Comparison of ENCODE assay signal across 1 cellular context in the genomic region with DNA sequence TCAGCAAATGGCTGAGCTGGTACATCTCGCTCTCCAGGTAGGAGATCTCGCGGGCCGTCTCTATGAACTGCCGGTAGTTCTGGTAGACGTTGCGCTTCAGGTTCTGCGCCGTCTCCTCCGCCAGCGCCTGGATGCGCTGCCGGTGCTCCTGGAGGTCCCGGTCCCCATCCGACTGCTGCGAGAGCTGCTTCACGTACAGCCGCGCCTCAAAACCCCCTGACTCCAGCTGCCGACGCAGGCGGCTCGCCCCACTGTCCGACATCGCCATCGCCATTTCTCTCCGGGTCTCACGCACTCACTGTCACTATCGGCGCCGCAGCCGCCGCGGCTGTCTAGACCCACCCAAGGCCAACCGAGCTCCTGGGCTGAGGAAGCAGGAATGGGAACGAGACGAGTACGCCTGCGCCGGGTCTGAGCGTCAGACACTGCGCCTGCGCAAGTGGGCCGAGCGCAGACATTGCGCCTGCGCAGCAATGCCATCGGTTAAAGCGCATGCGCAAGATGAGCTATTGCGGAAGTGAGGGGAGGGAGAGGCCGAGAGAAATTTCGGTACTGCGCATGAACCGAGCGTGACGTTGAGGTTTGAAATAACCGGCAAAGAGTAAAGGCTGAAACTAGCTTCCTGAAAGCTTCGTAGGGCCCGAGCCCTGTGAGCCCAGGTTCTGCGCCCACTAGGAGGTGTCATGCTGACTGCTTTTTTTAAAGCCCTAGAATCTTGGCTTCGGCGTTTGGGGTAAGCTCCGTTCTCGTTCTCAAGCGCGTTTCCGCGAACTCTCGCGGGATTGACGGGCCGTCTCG.
TF ChIP-seq lines count a peak whose summit lies in the region.

A gene with protein sequence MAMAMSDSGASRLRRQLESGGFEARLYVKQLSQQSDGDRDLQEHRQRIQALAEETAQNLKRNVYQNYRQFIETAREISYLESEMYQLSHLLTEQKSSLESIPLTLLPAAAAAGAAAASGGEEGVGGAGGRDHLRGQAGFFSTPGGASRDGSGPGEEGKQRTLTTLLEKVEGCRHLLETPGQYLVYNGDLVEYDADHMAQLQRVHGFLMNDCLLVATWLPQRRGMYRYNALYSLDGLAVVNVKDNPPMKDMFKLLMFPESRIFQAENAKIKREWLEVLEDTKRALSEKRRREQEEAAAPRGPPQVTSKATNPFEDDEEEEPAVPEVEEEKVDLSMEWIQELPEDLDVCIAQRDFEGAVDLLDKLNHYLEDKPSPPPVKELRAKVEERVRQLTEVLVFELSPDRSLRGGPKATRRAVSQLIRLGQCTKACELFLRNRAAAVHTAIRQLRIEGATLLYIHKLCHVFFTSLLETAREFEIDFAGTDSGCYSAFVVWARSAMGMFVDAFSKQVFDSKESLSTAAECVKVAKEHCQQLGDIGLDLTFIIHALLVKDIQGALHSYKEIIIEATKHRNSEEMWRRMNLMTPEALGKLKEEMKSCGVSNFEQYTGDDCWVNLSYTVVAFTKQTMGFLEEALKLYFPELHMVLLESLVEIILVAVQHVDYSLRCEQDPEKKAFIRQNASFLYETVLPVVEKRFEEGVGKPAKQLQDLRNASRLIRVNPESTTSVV (minus strand): TSS at position 381 of the 798 bp plus-strand sequence. CDS start 107 bp downstream, at position 274.

TF ChIP-seq in HEK293, 187 proteins besides CTCF, POLR2A, EP300 and RAD21 (continued from another document):
- TF ChIP-seq PRDM4 (tag by site-specific recombination; IDR thresholded peaks at IDR 0.05), result no peak
- TF ChIP-seq SP2 (tag by site-specific recombination; IDR thresholded peaks at IDR 0.05), result peak; percentile 98
- TF ChIP-seq ZNF561 (tag by site-specific recombination; IDR thresholded peaks at IDR 0.05; ENCODE audit: borderline replicate concordance), result peak; percentile 88
- no peak for TF ChIP-seq ZNF138 (tag by site-specific recombination; IDR thresholded peaks at IDR 0.05; ENCODE audit: borderline replicate concordance)
- TF ChIP-seq ZNF776 (tag by site-specific recombination; IDR thresholded peaks at IDR 0.05; ENCODE audit: borderline replicate concordance), result no peak
- TF ChIP-seq ZNF433 (tag by site-specific recombination; IDR thresholded peaks at IDR 0.05; ENCODE audit: low read depth), result no peak
- peak; percentile 93 for TF ChIP-seq ZNF629 (tag by site-specific recombination; IDR thresholded peaks at IDR 0.05)
- peak; percentile 39; the same call in 1 of the 2 replicates for TF ChIP-seq ZNF391 (tag by site-specific recombination; IDR thresholded peaks at IDR 0.05; ENCODE audit: borderline replicate concordance, low read depth)
- TF ChIP-seq PRDM10 (tag by site-specific recombination; IDR thresholded peaks at IDR 0.05), result no peak
- peak; percentile 10; the same call in 1 of the 2 replicates for TF ChIP-seq GLIS2 (tag by site-specific recombination; IDR thresholded peaks at IDR 0.05)
- TF ChIP-seq ZNF701 (tag by site-specific recombination; IDR thresholded peaks at IDR 0.05), result no peak
- peak; percentile 80; the same call in 1 of the 2 replicates for TF ChIP-seq PBX3 (CRISPR knock-in tag; IDR thresholded peaks at IDR 0.05)
- no peak; the same call in 1 of the 2 replicates for TF ChIP-seq INSM2 (tag by site-specific recombination; IDR thresholded peaks at IDR 0.05)
- TF ChIP-seq PRDM1 (tag by site-specific recombination; IDR thresholded peaks at IDR 0.05), result 0 out of 2 replicates have a peak, but pooled peaks have one; percentile 29
- no peak for TF ChIP-seq HIC1 (tag by site-specific recombination; IDR thresholded peaks at IDR 0.05)
- TF ChIP-seq ZNF2 (tag by site-specific recombination; IDR thresholded peaks at IDR 0.05), result peak; percentile 80
- TF ChIP-seq, protein P1, sequence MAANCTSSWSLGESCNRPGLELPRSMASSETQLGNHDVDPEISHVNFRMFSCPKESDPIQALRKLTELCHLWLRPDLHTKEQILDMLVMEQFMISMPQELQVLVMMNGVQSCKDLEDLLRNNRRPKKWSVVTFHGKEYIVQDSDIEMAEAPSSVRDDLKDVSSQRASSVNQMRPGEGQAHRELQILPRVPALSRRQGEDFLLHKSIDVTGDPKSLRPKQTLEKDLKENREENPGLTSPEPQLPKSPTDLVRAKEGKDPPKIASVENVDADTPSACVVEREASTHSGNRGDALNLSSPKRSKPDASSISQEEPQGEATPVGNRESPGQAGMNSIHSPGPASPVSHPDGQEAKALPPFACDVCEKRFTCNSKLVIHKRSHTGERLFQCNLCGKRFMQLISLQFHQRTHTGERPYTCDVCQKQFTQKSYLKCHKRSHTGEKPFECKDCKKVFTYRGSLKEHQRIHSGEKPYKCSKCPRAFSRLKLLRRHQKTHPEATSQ (tag by site-specific recombination; IDR thresholded peaks at IDR 0.05), result peak; percentile 77; the same call in 1 of the 2 replicates
- 0 out of 2 replicates have a peak, but pooled peaks have one; percentile 9 for TF ChIP-seq KLF1 (tag by site-specific recombination; IDR thresholded peaks at IDR 0.05)
TF ChIP-seq in HEK293: peak in this region for 43.
